8 cellular contexts compared by ENCODE assay signal in genomic region chr20:43915209-43916072, GRCh38. TPM values are rescaled to one million over a fixed set of nuclear protein-coding genes. Genes with fewer than 3 reads are reported as not detected.
DNase-seq lines count a peak whose midpoint lies in the region; ATAC-seq and TF ChIP-seq lines count a peak whose summit lies in the region.

No MANE protein-coding gene starts in this region.

- peak overlapping the region; percentile 90 for H2AFZ ChIP-seq in fibroblast of lung (ENCODE audit: low read length)

- no peaks in the 10 kb centered on the region for H3K27me3 ChIP-seq in fibroblast of lung (ENCODE audit: control insufficient read depth, insufficient read depth, low read length)

- peak overlapping the region; percentile 81 for H3K9ac ChIP-seq in fibroblast of lung (ENCODE audit: insufficient read depth, low read length)

- peak overlapping the region; percentile 98 for H3K4me2 ChIP-seq in fibroblast of lung (ENCODE audit: extremely low read depth, insufficient read depth, low read length)

- H3K27ac ChIP-seq in fibroblast of lung (ENCODE audit: insufficient read depth, low read length) = peak overlapping the region; percentile 82

- peaks cover 50% of the 10 kb centered on the region for H3K79me2 ChIP-seq in fibroblast of lung (ENCODE audit: control insufficient read depth, insufficient read depth, low read length)

- no peaks in the 10 kb centered on the region for H4K20me1 ChIP-seq in fibroblast of lung (ENCODE audit: control insufficient read depth, extremely low read depth, insufficient read depth, low read length)

- no peaks in the 10 kb centered on the region for H3K9me3 ChIP-seq in fibroblast of lung (ENCODE audit: control insufficient read depth, insufficient read depth, low read depth, low read length)

- H3K36me3 ChIP-seq in fibroblast of lung (ENCODE audit: control insufficient read depth, insufficient read depth, low read length) = no peaks in the 10 kb centered on the region

- DNase-seq in CD1c-positive myeloid dendritic cell (ENCODE audit: extremely low spot score) (peak; percentile 55), fibroblast of lung (ENCODE audit: low read depth in 2 of 2) (peak; percentile 29 to 53), omental fat pad (ENCODE audit: low spot score) (no peak), NCI-H2171 treated with DMSO at 0.1 percent for 48 hours (lab: John Stamatoyannopoulos, UW) (no peak), NOMO-1 (lab: John Stamatoyannopoulos, UW; ENCODE audit: unreplicated experiment in 2 of 2) (no peak)
- peak; percentile 14 to 31 for DNase-seq in activated CD8-positive, alpha-beta memory T cell treated with anti-CD3 and anti-CD28 coated beads for 4 hours (ENCODE audit: low read depth in 2 of 2)

- ATAC-seq in HG03354 (IDR thresholded peaks at IDR 0.05; ENCODE audit: poor library complexity, severe bottlenecking, unreplicated experiment) (peak; percentile 23), omental fat pad (ENCODE audit: low FRiP score) (peak; percentile 26), HG03025 (IDR thresholded peaks at IDR 0.05; ENCODE audit: low FRiP score, unreplicated experiment) (no peak)

- H3K4me3 ChIP-seq in fibroblast of lung (replicated peaks in 1 of 4; ENCODE audit: control extremely low read depth in 1 of 4, insufficient read depth in 1 of 4, low read depth in 3 of 4, low read length in 4 of 4) = peak overlapping the region; percentile 73 to 87 (median 81)

- TF ChIP-seq CTCF in fibroblast of lung (conservative IDR thresholded peaks at IDR 0.05 in 1 of 2, IDR thresholded peaks at IDR 0.05 in 1 of 2; ENCODE audit: low read depth in 1 of 2, low read length in 2 of 2) = no peak
- TF ChIP-seq CTCF in omental fat pad (IDR thresholded peaks at IDR 0.05) = no peak

- peaks cover 4% of the 10 kb centered on the region for H3K4me1 ChIP-seq in fibroblast of lung (ENCODE audit: control insufficient read depth, extremely low read depth, insufficient read depth, low read length)

RNA-seq across cellular contexts. Expression of gene TOX2, which starts 0.8 kb away (rescaled TPM):
- 4.4 and 5.9 TPM in 2 replicates for total RNA-seq in fibroblast of lung
- polyA plus RNA-seq in fibroblast of lung = 9.6 and 14.8 TPM in 2 replicates
- polyA plus RNA-seq in fibroblast of lung (2012) = 31.4 and 38.5 TPM in 2 replicates
- 20.1 and 28.9 TPM in 2 replicates for polyA minus RNA-seq in fibroblast of lung (ENCODE audit: low replicate concordance)
- 1 to 10 TPM in 2 of 4 donors, under 1 TPM in 2; 0.44 to 7.1 (median 1.0) TPM for total RNA-seq in omental fat pad

Comparison
In these comparisons a context has a peak if more than half of its experiments do, and no peak if none do; other contexts are left out.
1. DNase-seq: peak in CD1c-positive myeloid dendritic cell (single experiment), activated CD8-positive, alpha-beta memory T cell treated with anti-CD3 and anti-CD28 coated beads for 4 hours (2 of 2) and fibroblast of lung (2 of 2); none in omental fat pad (single experiment), NCI-H2171 treated with DMSO at 0.1 percent for 48 hours (single experiment) and NOMO-1 (0 of 2).